In the genomic region with DNA sequence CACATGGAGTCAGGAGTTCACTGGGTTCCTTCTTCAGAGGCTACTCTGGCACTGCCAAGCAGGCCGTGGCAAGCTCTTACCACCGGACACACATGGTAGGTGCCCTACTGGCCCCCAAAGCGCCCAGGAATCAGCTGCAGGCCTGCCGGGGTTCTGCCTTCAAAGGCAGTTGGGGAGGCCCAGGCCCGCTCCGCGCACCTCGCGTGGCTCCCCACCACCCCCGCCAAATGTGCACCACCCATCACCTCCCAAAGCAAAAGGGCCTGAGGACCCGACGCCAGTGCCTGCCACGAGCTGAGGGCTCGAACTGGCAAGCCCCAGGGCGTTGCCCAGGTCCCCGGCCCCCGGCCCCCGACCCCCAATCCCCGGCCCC, we compare ENCODE assay signal across 8 cellular contexts. TPM values are rescaled to one million over a fixed set of nuclear protein-coding genes. Genes with fewer than 3 reads are reported as not detected.
DNase-seq lines count a peak whose midpoint lies in the region; ATAC-seq and TF ChIP-seq lines count a peak whose summit lies in the region.

No MANE protein-coding gene starts in this region.

- POLR2A ChIA-PET in WTC11 (lab: Charles Lee), result no interaction called here

- CTCF ChIA-PET in WTC11 (lab: Charles Lee), result interaction anchor here (1.0 to 1.6 kb wide), 2 partner anchors 34 to 144 kb away, joined by 8 read pairs; no protein-coding TSS in a partner anchor

- TF ChIP-seq CTCF in WTC11 (IDR thresholded peaks at IDR 0.05) (no peak), osteocyte (IDR thresholded peaks at IDR 0.05) (no peak)

- H3K4me3 ChIP-seq in esophagus (ENCODE audit: low read depth in 1 of 2, low read length in 2 of 2), result peak overlapping the region; percentile 19 to 67

- WGBS in esophagus, 2 donors, result 16 to 21% methylated on average over 15 to 19 of the region's 19 CpGs

- H3K27ac Mint-ChIP-seq in WTC11 (no peak overlapping the region), osteocyte (ENCODE audit: unreplicated experiment) (no peak overlapping the region)

- no peaks in the 10 kb centered on the region for H3K36me3 ChIP-seq in esophagus (ENCODE audit: control insufficient read depth in 2 of 2, insufficient read depth in 2 of 2, low read length in 1 of 2)

- H3K27me3 Mint-ChIP-seq in WTC11 (ENCODE audit: low read depth), result peaks cover 16% of the 10 kb centered on the region
- H3K27me3 Mint-ChIP-seq in osteocyte (ENCODE audit: unreplicated experiment), result peaks cover 4% of the 10 kb centered on the region

- no peaks in the 10 kb centered on the region for H3K36me3 Mint-ChIP-seq in WTC11
- H3K36me3 Mint-ChIP-seq in osteocyte (ENCODE audit: unreplicated experiment), result no peaks in the 10 kb centered on the region

- peak overlapping the region; percentile 59 for H3K4me3 Mint-ChIP-seq in WTC11
- H3K4me3 Mint-ChIP-seq in osteocyte (ENCODE audit: unreplicated experiment), result peak overlapping the region; percentile 70

- ATAC-seq in WTC11 (no peak), HG03571 (IDR thresholded peaks at IDR 0.05; ENCODE audit: unreplicated experiment) (no peak), GM21515 (IDR thresholded peaks at IDR 0.05; ENCODE audit: unreplicated experiment) (no peak), GM18907 (IDR thresholded peaks at IDR 0.05; ENCODE audit: unreplicated experiment) (no peak), HG03520 (IDR thresholded peaks at IDR 0.05; ENCODE audit: unreplicated experiment) (no peak)

- H3K4me1 Mint-ChIP-seq in WTC11 (peaks cover 5% of the 10 kb centered on the region), osteocyte (ENCODE audit: unreplicated experiment) (peaks cover 5% of the 10 kb centered on the region)

- no peaks in the 10 kb centered on the region for H3K9me3 Mint-ChIP-seq in WTC11
- H3K9me3 Mint-ChIP-seq in osteocyte (ENCODE audit: unreplicated experiment), result no peaks in the 10 kb centered on the region

- no peaks in the 10 kb centered on the region for H3K9me3 ChIP-seq in esophagus (ENCODE audit: control insufficient read depth in 2 of 2, insufficient read depth in 1 of 2, low read depth in 1 of 2, low read length in 1 of 2)

- H3K27ac ChIP-seq in esophagus (ENCODE audit: low read depth in 2 of 2, low read length in 1 of 2), result no peak overlapping the region

- peaks cover 4% of the 10 kb centered on the region in 2 donors for H3K4me1 ChIP-seq in esophagus (ENCODE audit: control insufficient read depth in 2 of 2, insufficient read depth in 2 of 2, low read length in 1 of 2)

- no peaks in the 10 kb centered on the region for H3K27me3 ChIP-seq in esophagus (ENCODE audit: control insufficient read depth in 1 of 2, insufficient read depth in 2 of 2, low read length in 2 of 2)

- peak; percentile 3 for DNase-seq in EH (ENCODE audit: low read depth)
- DNase-seq in WTC11 (ENCODE audit: low spot score), result no peak
- no peak for DNase-seq in osteocyte (ENCODE audit: extremely low spot score, unreplicated experiment)

TF ChIP-seq in WTC11, 78 proteins besides CTCF, POLR2A, EP300 and RAD21:
- TF ChIP-seq, protein P1, sequence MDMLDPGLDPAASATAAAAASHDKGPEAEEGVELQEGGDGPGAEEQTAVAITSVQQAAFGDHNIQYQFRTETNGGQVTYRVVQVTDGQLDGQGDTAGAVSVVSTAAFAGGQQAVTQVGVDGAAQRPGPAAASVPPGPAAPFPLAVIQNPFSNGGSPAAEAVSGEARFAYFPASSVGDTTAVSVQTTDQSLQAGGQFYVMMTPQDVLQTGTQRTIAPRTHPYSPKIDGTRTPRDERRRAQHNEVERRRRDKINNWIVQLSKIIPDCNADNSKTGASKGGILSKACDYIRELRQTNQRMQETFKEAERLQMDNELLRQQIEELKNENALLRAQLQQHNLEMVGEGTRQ (CRISPR knock-in tag; IDR thresholded peaks at IDR 0.05), result no peak
- TF ChIP-seq, protein P2, sequence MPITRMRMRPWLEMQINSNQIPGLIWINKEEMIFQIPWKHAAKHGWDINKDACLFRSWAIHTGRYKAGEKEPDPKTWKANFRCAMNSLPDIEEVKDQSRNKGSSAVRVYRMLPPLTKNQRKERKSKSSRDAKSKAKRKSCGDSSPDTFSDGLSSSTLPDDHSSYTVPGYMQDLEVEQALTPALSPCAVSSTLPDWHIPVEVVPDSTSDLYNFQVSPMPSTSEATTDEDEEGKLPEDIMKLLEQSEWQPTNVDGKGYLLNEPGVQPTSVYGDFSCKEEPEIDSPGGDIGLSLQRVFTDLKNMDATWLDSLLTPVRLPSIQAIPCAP (CRISPR knock-in tag; IDR thresholded peaks at IDR 0.05), result peak; percentile 1; the same call in 1 of the 2 replicates
TF ChIP-seq in WTC11: peak in this region for 1.

RNA-seq across cellular contexts. Expression of a gene that starts 0.7 kb away (rescaled TPM):
- total RNA-seq in WTC11 (2021), result 12.5 to 17.0 TPM (median 16.4 TPM) in 3 replicates
- 1 to 10 TPM; 2.0 to 7.2 TPM for polyA plus RNA-seq in esophagus
- total RNA-seq in osteocyte, result 16.1 and 18.5 TPM in 2 replicates
